1 cellular context compared by ENCODE assay signal in the genomic region with DNA sequence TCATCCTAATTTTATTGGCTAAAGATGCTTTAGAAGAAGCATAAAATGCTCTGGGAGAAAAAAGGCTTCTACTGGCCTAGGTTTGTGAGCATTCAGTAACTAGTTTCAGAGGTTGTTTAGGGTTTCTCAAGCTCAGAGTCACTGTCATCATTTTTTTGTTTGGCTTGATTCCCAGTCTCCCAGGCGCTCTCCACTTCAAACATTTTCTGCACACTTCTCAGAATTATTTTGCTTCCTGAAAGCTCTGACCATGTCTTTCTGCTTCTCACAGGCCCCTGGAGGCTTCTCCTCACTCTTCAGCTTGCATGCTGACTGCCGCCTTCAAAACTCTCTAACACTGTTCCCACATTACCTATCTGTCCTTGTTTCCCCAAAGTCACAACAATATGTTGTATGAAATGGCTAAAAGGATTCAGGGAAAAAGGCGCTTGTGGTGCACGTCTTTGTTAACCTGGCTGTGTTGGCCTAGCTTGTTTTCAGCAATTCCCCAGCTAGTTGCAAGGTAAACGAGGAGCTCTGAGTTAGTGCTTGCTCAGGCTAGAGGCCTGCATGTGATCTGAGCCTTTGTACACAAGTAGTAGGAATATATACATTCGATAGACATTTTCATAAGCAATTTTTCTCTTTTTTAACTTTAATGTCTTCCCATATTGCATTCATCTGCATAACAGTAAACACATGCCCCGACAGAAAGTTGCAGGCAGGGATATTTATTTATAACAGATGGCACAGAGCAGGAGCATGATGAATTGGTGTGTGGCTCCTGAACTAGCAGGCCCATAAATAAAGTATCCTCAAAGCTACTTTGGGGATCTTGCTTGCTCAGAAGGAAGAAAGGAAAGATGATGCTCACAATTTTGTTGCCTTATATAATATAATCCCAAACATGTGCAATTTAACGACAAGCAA.
TF ChIP-seq lines count a peak whose summit lies in the region.

No MANE protein-coding gene starts in this region.

TF ChIP-seq in WTC11, 78 proteins besides CTCF, POLR2A, EP300 and RAD21 (continued from another document):
- TF ChIP-seq, protein P1, sequence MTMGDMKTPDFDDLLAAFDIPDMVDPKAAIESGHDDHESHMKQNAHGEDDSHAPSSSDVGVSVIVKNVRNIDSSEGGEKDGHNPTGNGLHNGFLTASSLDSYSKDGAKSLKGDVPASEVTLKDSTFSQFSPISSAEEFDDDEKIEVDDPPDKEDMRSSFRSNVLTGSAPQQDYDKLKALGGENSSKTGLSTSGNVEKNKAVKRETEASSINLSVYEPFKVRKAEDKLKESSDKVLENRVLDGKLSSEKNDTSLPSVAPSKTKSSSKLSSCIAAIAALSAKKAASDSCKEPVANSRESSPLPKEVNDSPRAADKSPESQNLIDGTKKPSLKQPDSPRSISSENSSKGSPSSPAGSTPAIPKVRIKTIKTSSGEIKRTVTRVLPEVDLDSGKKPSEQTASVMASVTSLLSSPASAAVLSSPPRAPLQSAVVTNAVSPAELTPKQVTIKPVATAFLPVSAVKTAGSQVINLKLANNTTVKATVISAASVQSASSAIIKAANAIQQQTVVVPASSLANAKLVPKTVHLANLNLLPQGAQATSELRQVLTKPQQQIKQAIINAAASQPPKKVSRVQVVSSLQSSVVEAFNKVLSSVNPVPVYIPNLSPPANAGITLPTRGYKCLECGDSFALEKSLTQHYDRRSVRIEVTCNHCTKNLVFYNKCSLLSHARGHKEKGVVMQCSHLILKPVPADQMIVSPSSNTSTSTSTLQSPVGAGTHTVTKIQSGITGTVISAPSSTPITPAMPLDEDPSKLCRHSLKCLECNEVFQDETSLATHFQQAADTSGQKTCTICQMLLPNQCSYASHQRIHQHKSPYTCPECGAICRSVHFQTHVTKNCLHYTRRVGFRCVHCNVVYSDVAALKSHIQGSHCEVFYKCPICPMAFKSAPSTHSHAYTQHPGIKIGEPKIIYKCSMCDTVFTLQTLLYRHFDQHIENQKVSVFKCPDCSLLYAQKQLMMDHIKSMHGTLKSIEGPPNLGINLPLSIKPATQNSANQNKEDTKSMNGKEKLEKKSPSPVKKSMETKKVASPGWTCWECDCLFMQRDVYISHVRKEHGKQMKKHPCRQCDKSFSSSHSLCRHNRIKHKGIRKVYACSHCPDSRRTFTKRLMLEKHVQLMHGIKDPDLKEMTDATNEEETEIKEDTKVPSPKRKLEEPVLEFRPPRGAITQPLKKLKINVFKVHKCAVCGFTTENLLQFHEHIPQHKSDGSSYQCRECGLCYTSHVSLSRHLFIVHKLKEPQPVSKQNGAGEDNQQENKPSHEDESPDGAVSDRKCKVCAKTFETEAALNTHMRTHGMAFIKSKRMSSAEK (CRISPR knock-in tag; IDR thresholded peaks at IDR 0.05; ENCODE audit: borderline replicate concordance): no peak
- no peak for TF ChIP-seq HMGA2 (CRISPR knock-in tag; IDR thresholded peaks at IDR 0.05)
